ENCODE assay signal across 13 cellular contexts in genomic region chr3:121152573-121152972, GRCh38.
DNase-seq lines count a peak whose midpoint lies in the region; ATAC-seq, FAIRE-seq and TF ChIP-seq lines count a peak whose summit lies in the region.
"Had no signal": no experiment of that assay in that cellular context is flagged by ENCODE, and none has a peak within 500 bp of the region (broad histone marks: within the 10 kb centered on the region; RNA-seq: fewer than 3 reads in every experiment).

No MANE protein-coding gene starts in this region.

- in situ Hi-C loops in brain microvascular endothelial cell (cut with HindIII; ENCODE audit: low pct_ligation_motif_present, low sequenced_read_pairs), result no loop called here

- peak; percentile 12 to 29; a peak in 1 of 5 replicates for TF ChIP-seq RAD21 in A549 (conservative IDR thresholded peaks at IDR 0.05 in 1 of 2, IDR thresholded peaks at IDR 0.05 in 1 of 2)

- H3K27ac ChIP-seq in A549 (no peak overlapping the region), brain microvascular endothelial cell (no peak overlapping the region)
- H3K27ac ChIP-seq: heart left ventricle had no signal

- H3K9me3 ChIP-seq in A549, result no peaks in the 10 kb centered on the region

- ATAC-seq in A549 (peak; percentile 34 to 62; a peak in 4 of 6 replicates), HG03457 (IDR thresholded peaks at IDR 0.05; ENCODE audit: unreplicated experiment) (no peak)
- ATAC-seq: activated CD8-positive, alpha-beta memory T cell treated with anti-CD3 and anti-CD28 coated beads, Interleukin-2, amount 10 ng/mL, durations not matched to agents 7 days and 5 days; heart left ventricle; stimulated activated naive CD8-positive, alpha-beta T cell treated with anti-CD3 and anti-CD28 coated beads, Interleukin-15, Interleukin-2, amounts not matched to agents 100 U/mL and 50 U/mL, for 24 hours had no signal

- H3K36me3 ChIP-seq in brain microvascular endothelial cell (replicated peaks), result no peaks in the 10 kb centered on the region
- H3K36me3 ChIP-seq: heart left ventricle had no signal

- peak in 1 of 2 experiments; percentile 47 for DNase-seq in A549 (ENCODE audit: low read depth in 1 of 2, low spot score in 1 of 2)
- DNase-seq in OCI-M1 (lab: John Stamatoyannopoulos, UW), result peak; percentile 19
- no peak for DNase-seq in epithelial cell of proximal tubule (ENCODE audit: low read depth)
- DNase-seq in GM10266 (ENCODE audit: extremely low spot score), result no peak
- DNase-seq in LoVo (ENCODE audit: low spot score), result no peak
- DNase-seq in brain microvascular endothelial cell, result no peak
- DNase-seq: activated CD8-positive, alpha-beta memory T cell treated with anti-CD3 and anti-CD28 coated beads, Interleukin-2, amount 10 ng/mL, durations not matched to agents 7 days and 5 days; central memory CD4-positive, alpha-beta T cell; heart left ventricle; NCI-H1048; stimulated activated naive CD8-positive, alpha-beta T cell treated with anti-CD3 and anti-CD28 coated beads, Interleukin-15, Interleukin-2, amounts not matched to agents 100 U/mL and 50 U/mL, for 24 hours had no signal

- no peaks in the 10 kb centered on the region for H3K4me1 ChIP-seq in A549
- H3K4me1 ChIP-seq: heart left ventricle had no signal

- no peak overlapping the region for H3K4me3 ChIP-seq in A549
- H3K4me3 ChIP-seq in epithelial cell of proximal tubule (ENCODE audit: low read depth, low read length), result no peak overlapping the region
- no peak overlapping the region for H3K4me3 ChIP-seq in brain microvascular endothelial cell (ENCODE audit: low read depth, low read length)
- H3K4me3 ChIP-seq: heart left ventricle had no signal

- TF ChIP-seq CTCF in A549 (IDR thresholded peaks at IDR 0.05) (peak; percentile 27; the same call in 1 of the 3 replicates), GM12873 (IDR thresholded peaks at IDR 0.05; ENCODE audit: insufficient read depth, low read depth, low read length, missing control alignments) (peak; percentile 10), epithelial cell of proximal tubule (conservative IDR thresholded peaks at IDR 0.05; ENCODE audit: low read depth, low read length) (peak; percentile 41), GM10266 (IDR thresholded peaks at IDR 0.05; ENCODE audit: control insufficient read depth, insufficient read depth, low read depth, missing control alignments) (no peak), brain microvascular endothelial cell (IDR thresholded peaks at IDR 0.05; ENCODE audit: low read depth, low read length, missing control alignments) (no peak)

- peak overlapping the region; percentile 20; the same call in 1 of the 3 replicates for H3K4me2 ChIP-seq in A549

- TF ChIP-seq POLR2A in A549 (IDR thresholded peaks at IDR 0.05; ENCODE audit: low read length), result no peak

- POLR2A ChIA-PET in A549 (lab: Yijun Ruan, JAX), result no interaction called here

- TF ChIP-seq EP300 in A549 (IDR thresholded peaks at IDR 0.05), result no peak

- 16% methylated on average over 4 of the region's 4 CpGs for WGBS in A549 (ENCODE audit: missing lambda C conversion rate)

- FAIRE-seq in A549 (lab: Jason Lieb, UNC), result no peak

- CTCF ChIA-PET in A549 (lab: Yijun Ruan, JAX), result no interaction called here

- H3K27me3 ChIP-seq in brain microvascular endothelial cell (replicated peaks), result no peaks in the 10 kb centered on the region
- H3K27me3 ChIP-seq: heart left ventricle had no signal

TF ChIP-seq in A549, 52 proteins besides CTCF, POLR2A, EP300 and RAD21:
- TF ChIP-seq MAFK (IDR thresholded peaks at IDR 0.05; ENCODE audit: partially characterized antibody) (peak; percentile 13), ATOH8 (CRISPR knock-in tag; IDR thresholded peaks at IDR 0.05; ENCODE audit: low read depth) (no peak)

Comparison
In these comparisons a context has a peak if more than half of its experiments do, and no peak if none do; other contexts are left out.
1. CTCF ChIP-seq: peak in A549 (single experiment), GM12873 (single experiment) and epithelial cell of proximal tubule (single experiment); none in GM10266 (single experiment) and brain microvascular endothelial cell (single experiment).